ENCODE assay signal across 22 cellular contexts in genomic region chr20:62765432-62766070, GRCh38. TPM values are rescaled to one million over a fixed set of nuclear protein-coding genes. Genes with fewer than 3 reads are reported as not detected.
"Had no signal": no experiment of that assay in that cellular context is flagged by ENCODE, and none has a peak within 500 bp of the region (broad histone marks: within the 10 kb centered on the region; RNA-seq: fewer than 3 reads in every experiment).

No MANE protein-coding gene starts in this region.

- H3K36me3 Mint-ChIP-seq: immature natural killer cell; stimulated activated effector memory CD8-positive, alpha-beta T cell treated with anti-CD3 and anti-CD28 coated beads, Interleukin-12 subunit alpha, Interleukin-12 subunit beta, amount 100 ng/mL, for 72 hours had no signal

- H3K9me3 Mint-ChIP-seq: activated naive CD8-positive, alpha-beta T cell treated with anti-CD3 and anti-CD28 coated beads, Interleukin-2, amount 50 U/mL, for 24 hours; activated T-helper 1 cell treated with anti-CD3 and anti-CD28 coated beads, Interleukin-12 subunit alpha, Interleukin-12 subunit beta, Interleukin-2, Interleukin-4 antibody, amounts not matched to agents 30 ng/mL and 10 ng/mL and 1 ng/mL, durations not matched to agents 14 hours and 24 hours and 36 hours; dendritic cell treated with granulocyte-macrophage colony-stimulating factor and Interleukin-4, amounts not matched to agents 40 ng/mL and 50 ng/mL, for 4 days; immature natural killer cell; nephron progenitor cell; stimulated activated effector memory CD8-positive, alpha-beta T cell treated with anti-CD3 and anti-CD28 coated beads, Interleukin-12 subunit alpha, Interleukin-12 subunit beta, amount 100 ng/mL, for 72 hours; stimulated activated naive CD8-positive, alpha-beta T cell treated with anti-CD3 and anti-CD28 coated beads, Interleukin-15, amount 100 ng/mL, for 72 hours had no signal

- H3K4me3 ChIP-seq: cardiac muscle cell, hepatocyte, tibial artery had no signal

- H2AFZ ChIP-seq: hepatocyte had no signal

- ATAC-seq: activated CD8-positive, alpha-beta T cell treated with anti-CD3 and anti-CD28 coated beads, Interleukin-2, amount 10 ng/mL, durations not matched to agents 7 days and 5 days; stimulated activated naive CD8-positive, alpha-beta T cell treated with anti-CD3 and anti-CD28 coated beads, Interleukin-15, amount 100 ng/mL, for 72 hours had no signal

- H3K27ac Mint-ChIP-seq: activated CD8-positive, alpha-beta T cell treated with anti-CD3 and anti-CD28 coated beads, Interleukin-2, amount 10 ng/mL, durations not matched to agents 7 days and 5 days; activated naive CD8-positive, alpha-beta T cell treated with anti-CD3 and anti-CD28 coated beads, Interleukin-2, amount 50 U/mL, for 24 hours; activated T-helper 1 cell treated with anti-CD3 and anti-CD28 coated beads, Interleukin-12 subunit alpha, Interleukin-12 subunit beta, Interleukin-2, Interleukin-4 antibody, amounts not matched to agents 30 ng/mL and 10 ng/mL and 1 ng/mL, durations not matched to agents 14 hours and 24 hours and 36 hours; dendritic cell treated with granulocyte-macrophage colony-stimulating factor and Interleukin-4, amounts not matched to agents 40 ng/mL and 50 ng/mL, for 4 days; immature natural killer cell; nephron progenitor cell had no signal

- H3K36me3 ChIP-seq: cardiac muscle cell, tibial artery had no signal

- DNase-seq: activated CD4-positive, alpha-beta T cell treated with anti-CD3 and anti-CD28 coated beads for 1 hour; activated CD4-positive, alpha-beta T cell treated with anti-CD3 and anti-CD28 coated beads, Interleukin-2, amount 50 U/mL, for 1 hour; activated CD8-positive, alpha-beta T cell treated with anti-CD3 and anti-CD28 coated beads, Interleukin-2, amount 10 ng/mL, durations not matched to agents 7 days and 5 days; activated gamma-delta T cell; activated naive CD4-positive, alpha-beta T cell treated with anti-CD3 and anti-CD28 coated beads, Interleukin-2, amount 50 U/mL, for 16 hours; activated naive CD8-positive, alpha-beta T cell treated with anti-CD3 and anti-CD28 coated beads, Interleukin-2, amount 50 U/mL, for 24 hours; effector CD4-positive, alpha-beta T cell; immature natural killer cell; kidney glomerular epithelial cell; nephron progenitor cell; nucleus accumbens; stimulated activated CD4-positive, alpha-beta T cell treated with anti-CD3 and anti-CD28 coated beads, Interleukin-1b, Interleukin-23, amount 100 ng/mL, for 48 hours; stimulated activated naive CD8-positive, alpha-beta T cell treated with anti-CD3 and anti-CD28 coated beads, Interleukin-15, amount 100 ng/mL, for 72 hours; T-helper 1 cell; tibial artery had no signal

- H3K27ac ChIP-seq: cardiac muscle cell, hepatocyte, tibial artery had no signal

- H3K9me3 ChIP-seq: tibial artery had no signal

- H3K4me2 ChIP-seq: hepatocyte had no signal

- H3K27me3 Mint-ChIP-seq: activated naive CD8-positive, alpha-beta T cell treated with anti-CD3 and anti-CD28 coated beads, Interleukin-2, amount 50 U/mL, for 24 hours; stimulated activated naive CD8-positive, alpha-beta T cell treated with anti-CD3 and anti-CD28 coated beads, Interleukin-15, amount 100 ng/mL, for 72 hours had no signal

- H3K4me1 Mint-ChIP-seq: activated naive CD8-positive, alpha-beta T cell treated with anti-CD3 and anti-CD28 coated beads, Interleukin-2, amount 50 U/mL, for 24 hours; immature natural killer cell had no signal

- H3K4me3 Mint-ChIP-seq: activated CD8-positive, alpha-beta T cell treated with anti-CD3 and anti-CD28 coated beads, Interleukin-2, amount 10 ng/mL, durations not matched to agents 7 days and 5 days; activated naive CD8-positive, alpha-beta T cell treated with anti-CD3 and anti-CD28 coated beads, Interleukin-2, amount 50 U/mL, for 24 hours; activated T-helper 1 cell treated with anti-CD3 and anti-CD28 coated beads, Interleukin-12 subunit alpha, Interleukin-12 subunit beta, Interleukin-2, Interleukin-4 antibody, amounts not matched to agents 30 ng/mL and 10 ng/mL and 1 ng/mL, durations not matched to agents 14 hours and 24 hours and 36 hours; dendritic cell treated with granulocyte-macrophage colony-stimulating factor and Interleukin-4, amounts not matched to agents 40 ng/mL and 50 ng/mL, for 4 days; immature natural killer cell; nephron progenitor cell; stimulated activated effector memory CD8-positive, alpha-beta T cell treated with anti-CD3 and anti-CD28 coated beads, Interleukin-12 subunit alpha, Interleukin-12 subunit beta, amount 100 ng/mL, for 72 hours; stimulated activated naive CD8-positive, alpha-beta T cell treated with anti-CD3 and anti-CD28 coated beads, Interleukin-15, amount 100 ng/mL, for 72 hours had no signal

- H3K27me3 ChIP-seq: cardiac muscle cell, hepatocyte had no signal

RNA-seq across cellular contexts. Expression of gene COL9A3, which starts 51.3 kb away (rescaled TPM):
- total RNA-seq: activated CD8-positive, alpha-beta T cell treated with anti-CD3 and anti-CD28 coated beads, Interleukin-2, amount 10 ng/mL, durations not matched to agents 7 days and 5 days; activated T-helper 1 cell treated with anti-CD3 and anti-CD28 coated beads, Interleukin-12 subunit alpha, Interleukin-12 subunit beta, Interleukin-2, Interleukin-4 antibody, amounts not matched to agents 30 ng/mL and 10 ng/mL and 1 ng/mL, durations not matched to agents 14 hours and 24 hours and 36 hours; mononuclear cell had no signal

RNA-seq across cellular contexts. Expression of gene NTSR1, which starts 56.9 kb away (rescaled TPM):
- total RNA-seq: activated T-helper 1 cell treated with anti-CD3 and anti-CD28 coated beads, Interleukin-12 subunit alpha, Interleukin-12 subunit beta, Interleukin-2, Interleukin-4 antibody, amounts not matched to agents 30 ng/mL and 10 ng/mL and 1 ng/mL, durations not matched to agents 14 hours and 24 hours and 36 hours; epithelial cell of proximal tubule had no signal
- polyA plus RNA-seq: cardiac muscle cell, hepatocyte, immature natural killer cell had no signal
